8 cellular contexts compared by ENCODE assay signal in genomic region chr1:80931178-80931577, GRCh38.
"Had no signal": no experiment of that assay in that cellular context is flagged by ENCODE, and none has a peak within 500 bp of the region (broad histone marks: within the 10 kb centered on the region; RNA-seq: fewer than 3 reads in every experiment).

No MANE protein-coding gene starts in this region.

- H3K27ac ChIP-seq: GM23248 had no signal

- H3K4me1 ChIP-seq: HAP-1 had no signal

- H3K36me3 ChIP-seq: HAP-1 had no signal

- H3K9me3 ChIP-seq: HAP-1 had no signal

- H3K4me3 ChIP-seq: GM23248, GM23338, HAP-1 had no signal

- DNase-seq: GM23248, GOT3, H7, H9, HCEC 1CT, HFFc6 had no signal
